In the genomic region with DNA sequence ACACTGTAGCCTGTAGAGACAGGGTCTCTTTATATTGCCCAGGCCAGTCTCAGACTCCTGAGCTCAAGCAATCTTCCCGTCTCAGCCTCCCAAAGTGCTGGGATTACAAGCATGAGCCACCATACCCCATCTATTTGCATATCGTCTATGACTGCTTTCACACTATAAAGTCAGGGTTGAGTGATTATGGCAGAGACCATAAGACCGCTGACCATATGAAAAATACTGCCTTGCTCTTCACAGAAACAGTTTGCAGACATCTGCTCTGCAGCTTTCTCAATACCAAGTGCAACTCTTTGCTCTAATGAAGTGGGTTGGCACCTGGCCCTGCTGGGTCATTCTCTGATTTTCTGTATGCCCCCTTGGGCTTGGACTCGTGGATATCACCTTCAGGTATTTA, we compare ENCODE assay signal across 23 cellular contexts.
DNase-seq lines count a peak whose midpoint lies in the region; ATAC-seq and TF ChIP-seq lines count a peak whose summit lies in the region.
"Had no signal": no experiment of that assay in that cellular context is flagged by ENCODE, and none has a peak within 500 bp of the region (broad histone marks: within the 10 kb centered on the region; RNA-seq: fewer than 3 reads in every experiment).

No MANE protein-coding gene starts in this region.

- peak overlapping the region; percentile 71 for H3K27ac ChIP-seq in OCI-LY3 (ENCODE audit: low read length)
- H3K27ac ChIP-seq: BLaER1 treated with 17β-estradiol and CSF1 and Interleukin-3, amounts not matched to agents 10 nM and 100 nM; HL-60 had no signal

- H3K79me2 ChIP-seq in OCI-LY3 (ENCODE audit: low read length): no peaks in the 10 kb centered on the region

- TF ChIP-seq CTCF in GM06990 (IDR thresholded peaks at IDR 0.05; ENCODE audit: insufficient read depth, low read length, poor library complexity, severe bottlenecking): no peak
- TF ChIP-seq CTCF in OCI-LY3 (IDR thresholded peaks at IDR 0.05; ENCODE audit: low read depth, low read length): no peak

- ATAC-seq in GM18909 (IDR thresholded peaks at IDR 0.05; ENCODE audit: poor library complexity, unreplicated experiment) (peak; percentile 43), HG02885 (IDR thresholded peaks at IDR 0.05; ENCODE audit: poor library complexity, unreplicated experiment) (peak; percentile 67), HG02973 (IDR thresholded peaks at IDR 0.05; ENCODE audit: unreplicated experiment) (no peak), HG03039 (IDR thresholded peaks at IDR 0.05; ENCODE audit: unreplicated experiment) (no peak)

- H3K36me3 ChIP-seq in GM06990 (ENCODE audit: control insufficient read depth, insufficient read depth, low read length) (no peaks in the 10 kb centered on the region), OCI-LY3 (replicated peaks; ENCODE audit: low read depth, low read length) (no peaks in the 10 kb centered on the region)
- H3K36me3 ChIP-seq: BLaER1 treated with 17β-estradiol and CSF1 and Interleukin-3, amounts not matched to agents 10 nM and 100 nM had no signal

- peaks cover 48% of the 10 kb centered on the region for H3K4me1 ChIP-seq in OCI-LY3 (ENCODE audit: low read length)
- H3K4me1 ChIP-seq: Caco-2 had no signal

- H2AFZ ChIP-seq in OCI-LY3 (ENCODE audit: low read depth, low read length): no peak overlapping the region

- H3K27me3 ChIP-seq in GM06990 (replicated peaks; ENCODE audit: control insufficient read depth, insufficient read depth, low read length) (no peaks in the 10 kb centered on the region), OCI-LY3 (ENCODE audit: low read depth, low read length) (peaks cover 55% of the 10 kb centered on the region)
- H3K27me3 ChIP-seq: BLaER1 treated with 17β-estradiol and CSF1 and Interleukin-3, amounts not matched to agents 10 nM and 100 nM had no signal

- H3K9ac ChIP-seq in OCI-LY3 (ENCODE audit: low read length): no peak overlapping the region
- H3K9ac ChIP-seq: BLaER1 treated with 17β-estradiol and CSF1 and Interleukin-3, amounts not matched to agents 10 nM and 100 nM had no signal

- no peaks in the 10 kb centered on the region for H4K20me1 ChIP-seq in OCI-LY3 (ENCODE audit: insufficient read depth, low read length)
- H4K20me1 ChIP-seq: BLaER1 treated with 17β-estradiol and CSF1 and Interleukin-3, amounts not matched to agents 10 nM and 100 nM had no signal

- DNase-seq in GM06990 (ENCODE audit: extremely low read depth, insufficient read length) (peak; percentile 13), medulla oblongata (ENCODE audit: extremely low spot score) (no peak)
- DNase-seq: 8988T; Caco-2; CD4-positive, alpha-beta memory T cell; DMS 273 treated with DMSO at 0.1 percent for 48 hours; DND-41; H7; HFFc6; KG1; NCI-H1105 treated with DMSO at 0.1 percent for 48 hours; NCI-H1694; NCI-H2081; NCI-H2171; NCI-H345; T-helper 9 cell had no signal

- H3K9me3 ChIP-seq in OCI-LY3 (ENCODE audit: insufficient read depth, low read length): no peaks in the 10 kb centered on the region
- H3K9me3 ChIP-seq: BLaER1 treated with 17β-estradiol and CSF1 and Interleukin-3, amounts not matched to agents 10 nM and 100 nM; Caco-2 had no signal

- H3K4me2 ChIP-seq in OCI-LY3 (ENCODE audit: low read length): peak overlapping the region; percentile 95

- no peak overlapping the region for H3K4me3 ChIP-seq in GM06990 (replicated peaks; ENCODE audit: low read depth, low read length)
- peak overlapping the region; percentile 12 for H3K4me3 ChIP-seq in OCI-LY3 (ENCODE audit: low read length)
- H3K4me3 ChIP-seq: BLaER1 treated with 17β-estradiol and CSF1 and Interleukin-3, amounts not matched to agents 10 nM and 100 nM had no signal

Comparison
In these comparisons a context has a peak if more than half of its experiments do, and no peak if none do; other contexts are left out.
1. ATAC-seq: peak in GM18909 (single experiment) and HG02885 (single experiment); none in HG02973 (single experiment) and HG03039 (single experiment).